8 cellular contexts compared by ENCODE assay signal in genomic region chr20:47610247-47610944, GRCh38.
A peak's percentile ranks its signal among the peaks of the same experiment; 100 is the strongest.
DNase-seq lines count a peak whose midpoint lies in the region; ATAC-seq and TF ChIP-seq lines count a peak whose summit lies in the region.

No MANE protein-coding gene starts in this region.

- in situ Hi-C loops in astrocyte of the cerebellum (cut with HindIII; ENCODE audit: low sequenced_read_pairs): loop anchor here (10.0 to 25.0 kb wide), 2 partner anchors 248 to 336 kb away; partner anchors contain the start of gene ZMYND8

- peak overlapping the region; percentile 59 to 92 (median 90) for H3K27ac Mint-ChIP-seq in CD8-positive, alpha-beta memory T cell
- H3K27ac Mint-ChIP-seq in stimulated activated memory B cell treated with anti-CD40 and anti-IgM and Interleukin-4, amounts not matched to agents 10 μg/mL and 1 μg/mL and 100 μg/mL, for 72 hours: peak overlapping the region; percentile 85

- peak; percentile 69 for ATAC-seq in HG02973 (IDR thresholded peaks at IDR 0.05; ENCODE audit: unreplicated experiment)
- peak; percentile 91 for ATAC-seq in stimulated activated memory B cell treated with anti-CD40 and anti-IgM and Interleukin-4, amounts not matched to agents 10 μg/mL and 1 μg/mL and 100 μg/mL, for 72 hours

- no peak overlapping the region for H3K4me3 ChIP-seq in CD8-positive, alpha-beta memory T cell (ENCODE audit: low read length)
- H3K4me3 ChIP-seq in astrocyte of the cerebellum (ENCODE audit: low read depth, low read length) (no peak overlapping the region), mesodermal cell (ENCODE audit: extremely low read depth, insufficient read depth, low read length, poor library complexity, severe bottlenecking) (no peak overlapping the region)

- peaks cover 41% of the 10 kb centered on the region for H3K4me1 ChIP-seq in CD8-positive, alpha-beta memory T cell (ENCODE audit: insufficient read depth, low read length)
- peaks cover 21% of the 10 kb centered on the region for H3K4me1 ChIP-seq in mesodermal cell (ENCODE audit: control insufficient read depth, insufficient read depth, low read length, poor library complexity, severe bottlenecking)

- TF ChIP-seq CTCF in astrocyte of the cerebellum (IDR thresholded peaks at IDR 0.05; ENCODE audit: low read depth, low read length, missing control alignments): no peak

- peaks cover 0 to 12% (median 2%) of the 10 kb centered on the region in 3 donors for H3K36me3 Mint-ChIP-seq in CD8-positive, alpha-beta memory T cell
- peaks cover 53% of the 10 kb centered on the region for H3K36me3 Mint-ChIP-seq in stimulated activated memory B cell treated with anti-CD40 and anti-IgM and Interleukin-4, amounts not matched to agents 10 μg/mL and 1 μg/mL and 100 μg/mL, for 72 hours

- 78 to 88% methylated on average over 5 to 6 of the region's 6 CpGs for WGBS in mesodermal cell (ENCODE audit: insufficient coverage in 2 of 2), 2 experiments

- H3K4me3 Mint-ChIP-seq in CD8-positive, alpha-beta memory T cell: peak overlapping the region in 6 of 7 donors; percentile 36 to 74 (median 49)
- peak overlapping the region; percentile 23 for H3K4me3 Mint-ChIP-seq in stimulated activated memory B cell treated with anti-CD40 and anti-IgM and Interleukin-4, amounts not matched to agents 10 μg/mL and 1 μg/mL and 100 μg/mL, for 72 hours

- H3K9me3 ChIP-seq in CD8-positive, alpha-beta memory T cell (ENCODE audit: low read length): no peaks in the 10 kb centered on the region
- H3K9me3 ChIP-seq in mesodermal cell (ENCODE audit: control insufficient read depth, low read length): no peaks in the 10 kb centered on the region

- H3K4me1 Mint-ChIP-seq in CD8-positive, alpha-beta memory T cell: peaks cover 59 to 87% (median 74%) of the 10 kb centered on the region in 3 donors
- H3K4me1 Mint-ChIP-seq in stimulated activated memory B cell treated with anti-CD40 and anti-IgM and Interleukin-4, amounts not matched to agents 10 μg/mL and 1 μg/mL and 100 μg/mL, for 72 hours: peaks cover 66% of the 10 kb centered on the region

- H3K36me3 ChIP-seq in CD8-positive, alpha-beta memory T cell (ENCODE audit: insufficient read depth, low read length): no peaks in the 10 kb centered on the region
- H3K36me3 ChIP-seq in mesodermal cell (ENCODE audit: control insufficient read depth, insufficient read depth, low read length): no peaks in the 10 kb centered on the region

- H3K9me3 Mint-ChIP-seq in CD8-positive, alpha-beta memory T cell: no peaks in the 10 kb centered on the region
- no peaks in the 10 kb centered on the region for H3K9me3 Mint-ChIP-seq in stimulated activated memory B cell treated with anti-CD40 and anti-IgM and Interleukin-4, amounts not matched to agents 10 μg/mL and 1 μg/mL and 100 μg/mL, for 72 hours

- POLR2A ChIA-PET in CD8-positive, alpha-beta memory T cell (lab: Charles Lee): interaction anchor here (0.6 to 0.7 kb wide), 2 partner anchors 11 to 107 kb away, joined by 3 to 4 read pairs; no protein-coding TSS in a partner anchor

- DNase-seq in CD8-positive, alpha-beta memory T cell: peak in 4 of 5 donors; percentile 18 to 83 (median 24)
- DNase-seq in T-helper 22 cell (ENCODE audit: low read depth) (peak; percentile 33), astrocyte of the cerebellum (ENCODE audit: low read depth) (peak; percentile 63), Ammon's horn (ENCODE audit: low spot score) (no peak), nucleus accumbens (lab: John Stamatoyannopoulos, UW) (no peak)

- H3K27ac ChIP-seq in CD8-positive, alpha-beta memory T cell (ENCODE audit: low read depth, low read length): peak overlapping the region; percentile 34
- H3K27ac ChIP-seq in mesodermal cell (ENCODE audit: low read depth, low read length, severe bottlenecking): peak overlapping the region; percentile 84

- no peaks in the 10 kb centered on the region for H3K27me3 Mint-ChIP-seq in CD8-positive, alpha-beta memory T cell
- no peaks in the 10 kb centered on the region for H3K27me3 Mint-ChIP-seq in stimulated activated memory B cell treated with anti-CD40 and anti-IgM and Interleukin-4, amounts not matched to agents 10 μg/mL and 1 μg/mL and 100 μg/mL, for 72 hours

- no peaks in the 10 kb centered on the region for H3K27me3 ChIP-seq in CD8-positive, alpha-beta memory T cell (ENCODE audit: insufficient read depth, low read length, poor library complexity, severe bottlenecking)

- CTCF ChIA-PET in CD8-positive, alpha-beta memory T cell (lab: Charles Lee): interaction anchor here (0.8 to 2.9 kb wide), 3 partner anchors 9 to 108 kb away, joined by 3 to 12 read pairs (median 8); partner anchors contain the start of gene NCOA3

Comparison
In these comparisons a context has a peak if more than half of its experiments do, and no peak if none do; other contexts are left out.
1. DNase-seq: peak in CD8-positive, alpha-beta memory T cell (4 of 5), T-helper 22 cell (single experiment) and astrocyte of the cerebellum (single experiment); none in Ammon's horn (single experiment) and nucleus accumbens (0 of 56).